24 cellular contexts compared by ENCODE assay signal in genomic region chr13:47064381-47064780, GRCh38.
"Had no signal": no experiment of that assay in that cellular context is flagged by ENCODE, and none has a peak within 500 bp of the region (broad histone marks: within the 10 kb centered on the region; RNA-seq: fewer than 3 reads in every experiment).

No MANE protein-coding gene starts in this region.

- H3K9me3 ChIP-seq: colonic mucosa, gastrocnemius medialis had no signal

- H3K36me3 ChIP-seq: colonic mucosa, esophagus squamous epithelium, gastrocnemius medialis, heart right ventricle, left lung, lower lobe of right lung had no signal

- H3K4me1 ChIP-seq: colonic mucosa, gastrocnemius medialis, heart right ventricle, left lung, lower lobe of right lung had no signal

- H3K27ac ChIP-seq: colonic mucosa, epithelial cell of prostate, esophagus squamous epithelium, gastrocnemius medialis, heart right ventricle, left lung, lower lobe of right lung had no signal

- ATAC-seq: effector memory CD8-positive, alpha-beta T cell; esophagus mucosa; gastrocnemius medialis; heart right ventricle; left cardiac atrium; left lung; left ventricle myocardium superior; lower lobe of right lung had no signal

- FAIRE-seq: endometrium, islet of Langerhans, keratinocyte had no signal

- H3K4me3 ChIP-seq: colonic mucosa, esophagus squamous epithelium, gastrocnemius medialis, heart right ventricle, left lung, lower lobe of right lung had no signal

- H3K27me3 ChIP-seq: colonic mucosa, gastrocnemius medialis, heart right ventricle, left lung had no signal

- DNase-seq: colonic mucosa; cortex of kidney; effector CD8-positive, alpha-beta T cell; effector memory CD8-positive, alpha-beta T cell; endodermal cell; erythroblast; esophagus squamous epithelium; foreskin fibroblast; foreskin melanocyte; gastrocnemius medialis; glutamatergic neuron; heart right ventricle; hippocampal formation; left cardiac atrium; left lung; left ventricle myocardium superior; lower lobe of right lung; mesendoderm; midbrain had no signal
